15 cellular contexts compared by ENCODE assay signal in the genomic region with DNA sequence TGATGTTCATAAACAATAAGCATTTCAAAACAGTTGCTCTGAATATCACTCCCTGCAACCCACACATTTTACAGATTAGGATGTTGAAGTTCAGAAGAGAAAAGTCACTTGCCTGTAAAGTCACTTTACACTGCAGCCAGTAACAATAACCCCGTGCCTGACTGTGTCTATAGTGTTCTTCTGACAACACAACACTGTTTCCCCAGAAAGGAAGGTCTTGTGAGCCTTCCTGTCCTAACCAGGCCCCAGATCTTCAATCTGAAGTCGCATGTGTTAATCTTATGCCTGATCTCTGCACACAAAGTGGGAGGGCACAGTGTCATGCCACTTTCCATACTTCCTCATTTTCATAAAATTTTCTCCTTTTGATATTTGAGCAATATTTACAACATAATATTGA.
A peak's percentile ranks its signal among the peaks of the same experiment; 100 is the strongest.
DNase-seq lines count a peak whose midpoint lies in the region; ATAC-seq and TF ChIP-seq lines count a peak whose summit lies in the region.
"Had no signal": no experiment of that assay in that cellular context is flagged by ENCODE, and none has a peak within 500 bp of the region (broad histone marks: within the 10 kb centered on the region; RNA-seq: fewer than 3 reads in every experiment).

No MANE protein-coding gene starts in this region.

- H4K20me1 ChIP-seq in smooth muscle cell (ENCODE audit: low read depth) = no peaks in the 10 kb centered on the region

- H3F3A ChIP-seq in smooth muscle cell (ENCODE audit: low read depth) = peaks cover 5% of the 10 kb centered on the region

- peak overlapping the region; percentile 10; the same call in 1 of the 2 replicates for H3K4me3 ChIP-seq in SK-N-MC
- no peak overlapping the region for H3K4me3 ChIP-seq in smooth muscle cell

- H3K9ac ChIP-seq in SK-N-MC (ENCODE audit: insufficient read length) (no peak overlapping the region), smooth muscle cell (ENCODE audit: low read depth) (no peak overlapping the region)

- H3K4me1 ChIP-seq in foreskin keratinocyte = no peaks in the 10 kb centered on the region
- peaks cover 3% of the 10 kb centered on the region for H3K4me1 ChIP-seq in smooth muscle cell (ENCODE audit: low read depth)

- peak overlapping the region; percentile 86 for H3K27ac ChIP-seq in SK-N-MC
- no peak overlapping the region for H3K27ac ChIP-seq in foreskin keratinocyte
- H3K27ac ChIP-seq in smooth muscle cell (ENCODE audit: low read depth) = peak overlapping the region; percentile 79

- peaks cover 68% of the 10 kb centered on the region for H3K36me3 ChIP-seq in SK-N-MC (ENCODE audit: insufficient read depth, low read length)
- H3K36me3 ChIP-seq in smooth muscle cell (ENCODE audit: low read depth) = peaks cover 20% of the 10 kb centered on the region
- H3K36me3 ChIP-seq: neutrophil had no signal

- H3K9me3 ChIP-seq in SK-N-MC (ENCODE audit: low read depth, low read length) (0 out of 2 replicates have a peak, but pooled peaks cover 10% of the 10 kb centered on the region), smooth muscle cell (replicated peaks; ENCODE audit: low read depth) (peaks cover 13% of the 10 kb centered on the region)
- H3K9me3 ChIP-seq: neutrophil had no signal

- no peak for DNase-seq in SK-N-MC (ENCODE audit: low read depth, low spot score)
- DNase-seq in foreskin keratinocyte = peak in 1 of 2 donors; percentile 30
- DNase-seq in smooth muscle cell (lab: John Stamatoyannopoulos, UW; ENCODE audit: unreplicated experiment) = no peak
- DNase-seq in NCI-H2227 (lab: John Stamatoyannopoulos, UW; ENCODE audit: unreplicated experiment) = no peak
- no peak for DNase-seq in NCI-H2029 (lab: John Stamatoyannopoulos, UW)
- no peak for DNase-seq in stimulated activated naive CD8-positive, alpha-beta T cell treated with anti-CD3 and anti-CD28 coated beads, Interleukin-15, Interleukin-2, amounts not matched to agents 100 U/mL and 50 U/mL, for 24 hours
- DNase-seq: activated CD4-positive, CD25-positive, alpha-beta regulatory T cell treated with anti-CD3 and anti-CD28 coated beads, Interleukin-2, amount 50 U/mL, for 72 hours; COR-L47; kidney; NCI-H2171; SHP77 had no signal

- H3K4me2 ChIP-seq in smooth muscle cell = peak overlapping the region; percentile 67

- no peaks in the 10 kb centered on the region for H3K27me3 ChIP-seq in foreskin keratinocyte
- no peaks in the 10 kb centered on the region for H3K27me3 ChIP-seq in smooth muscle cell (ENCODE audit: low read depth)
- H3K27me3 ChIP-seq: neutrophil had no signal

- WGBS in smooth muscle cell (ENCODE audit: low lambda C conversion rate) = 86% methylated on average over 2 of the region's 2 CpGs

- TF ChIP-seq CTCF in foreskin keratinocyte (conservative IDR thresholded peaks at IDR 0.05) (no peak), smooth muscle cell (IDR thresholded peaks at IDR 0.05; ENCODE audit: borderline replicate concordance, insufficient read depth, poor library complexity, severe bottlenecking) (no peak)

- no peak overlapping the region for H2AFZ ChIP-seq in smooth muscle cell (ENCODE audit: low read depth)

- ATAC-seq in HG02678 (IDR thresholded peaks at IDR 0.05; ENCODE audit: unreplicated experiment) (peak; percentile 23), foreskin keratinocyte (peak; percentile 9), HG02970 (IDR thresholded peaks at IDR 0.05; ENCODE audit: low FRiP score, unreplicated experiment) (no peak)
- ATAC-seq in stimulated activated naive CD8-positive, alpha-beta T cell treated with anti-CD3 and anti-CD28 coated beads, Interleukin-15, Interleukin-2, amounts not matched to agents 100 U/mL and 50 U/mL, for 24 hours = no peak
- ATAC-seq: stimulated activated effector memory CD8-positive, alpha-beta T cell treated with anti-CD3 and anti-CD28 coated beads, Interleukin-12 subunit alpha, Interleukin-12 subunit beta, amount 100 ng/mL, for 72 hours had no signal

- no peaks in the 10 kb centered on the region for H3K79me2 ChIP-seq in smooth muscle cell (ENCODE audit: low read depth)

Comparison
In these comparisons a context has a peak if more than half of its experiments do, and no peak if none do; other contexts are left out.
1. ATAC-seq: peak in HG02678 (single experiment) and foreskin keratinocyte (single experiment); none in HG02970 (single experiment) and stimulated activated naive CD8-positive, alpha-beta T cell treated with anti-CD3 and anti-CD28 coated beads, Interleukin-15, Interleukin-2, amounts not matched to agents 100 U/mL and 50 U/mL, for 24 hours (single experiment).